Comparison of ENCODE assay signal across 30 cellular contexts in the genomic region with DNA sequence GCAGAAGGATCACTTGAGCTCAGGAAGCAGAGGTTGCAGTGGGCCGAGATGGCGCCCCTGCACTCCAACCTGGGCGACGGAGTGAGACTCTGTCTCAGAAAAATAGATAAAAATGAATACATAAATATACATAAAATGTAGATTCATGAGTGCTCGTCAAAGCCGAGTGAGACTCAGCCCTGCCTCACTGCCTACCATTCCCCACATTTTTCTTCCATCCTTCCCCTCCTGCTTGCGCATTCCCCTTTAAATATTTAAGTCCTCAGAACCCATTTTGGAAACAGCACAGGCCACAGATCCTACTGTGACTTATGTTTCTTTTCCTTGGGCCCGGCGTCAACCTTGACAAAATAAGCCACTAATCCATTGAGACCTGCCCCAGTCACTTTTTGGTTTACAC.
"Had no signal": no experiment of that assay in that cellular context is flagged by ENCODE, and none has a peak within 500 bp of the region (broad histone marks: within the 10 kb centered on the region; RNA-seq: fewer than 3 reads in every experiment).

No MANE protein-coding gene starts in this region.

- H3K27me3 ChIP-seq: colonic mucosa, esophagus muscularis mucosa, heart right ventricle, left lung, neutrophil, right lobe of liver, suprapubic skin, transverse colon, vagina had no signal

- H3K9me3 ChIP-seq: colonic mucosa, esophagus muscularis mucosa, neutrophil, right lobe of liver, suprapubic skin, vagina had no signal

- H3K4me1 Mint-ChIP-seq: neural crest cell; stimulated activated naive CD8-positive, alpha-beta T cell treated with anti-CD3 and anti-CD28 coated beads, Interleukin-15, amount 100 ng/mL, for 72 hours had no signal

- H3K4me3 ChIP-seq: colonic mucosa, esophagus muscularis mucosa, heart right ventricle, left lung, right lobe of liver, smooth muscle cell, suprapubic skin, transverse colon, vagina had no signal

- H3K27me3 Mint-ChIP-seq: dendritic cell treated with granulocyte-macrophage colony-stimulating factor and Interleukin-4, amounts not matched to agents 40 ng/mL and 50 ng/mL, for 4 days; progenitor cell of endocrine pancreas; stimulated activated naive CD8-positive, alpha-beta T cell treated with anti-CD3 and anti-CD28 coated beads, Interleukin-15, amount 100 ng/mL, for 72 hours had no signal

- DNase-seq: colonic mucosa; effector CD8-positive, alpha-beta T cell; foreskin melanocyte; glutamatergic neuron; heart right ventricle; hippocampal formation; left cardiac atrium; left lung; mesenchymal stem cell; midbrain; natural killer cell; right lobe of liver; stimulated activated CD4-positive, alpha-beta T cell treated with anti-CD3 and anti-CD28 coated beads, Interleukin-12 subunit alpha, Interleukin-12 subunit beta, amount 100 ng/mL, for 4 hours; stimulated activated CD4-positive, alpha-beta T cell treated with anti-CD3 and anti-CD28 coated beads, Interleukin-1b, Interleukin-23, amount 100 ng/mL, for 48 hours; stimulated activated CD4-positive, alpha-beta T cell treated with anti-CD3 and anti-CD28 coated beads, Interleukin-4, amount 100 ng/mL, for 1 hour; stimulated activated CD8-positive, alpha-beta memory T cell treated with anti-CD3 and anti-CD28 coated beads, Interleukin-4, amount 100 ng/mL, for 48 hours; stimulated activated naive CD4-positive, alpha-beta T cell; stimulated activated naive CD8-positive, alpha-beta T cell treated with anti-CD3 and anti-CD28 coated beads, Interleukin-15, amount 100 ng/mL, for 72 hours; transverse colon had no signal

- H3K36me3 ChIP-seq: colonic mucosa, esophagus muscularis mucosa, left lung, right lobe of liver, suprapubic skin, transverse colon, vagina had no signal

- H3K4me3 Mint-ChIP-seq: dendritic cell treated with granulocyte-macrophage colony-stimulating factor and Interleukin-4, amounts not matched to agents 40 ng/mL and 50 ng/mL, for 4 days; natural killer cell; neural crest cell; stimulated activated naive CD8-positive, alpha-beta T cell treated with anti-CD3 and anti-CD28 coated beads, Interleukin-15, amount 100 ng/mL, for 72 hours had no signal

- H3K4me1 ChIP-seq: colonic mucosa, esophagus muscularis mucosa, heart right ventricle, left lung, right lobe of liver, suprapubic skin, transverse colon, vagina had no signal

- H3K9me3 Mint-ChIP-seq: dendritic cell treated with granulocyte-macrophage colony-stimulating factor and Interleukin-4, amounts not matched to agents 40 ng/mL and 50 ng/mL, for 4 days; natural killer cell; stimulated activated naive CD8-positive, alpha-beta T cell treated with anti-CD3 and anti-CD28 coated beads, Interleukin-15, amount 100 ng/mL, for 72 hours had no signal

- ATAC-seq: heart right ventricle; left cardiac atrium; left lung; natural killer cell; right lobe of liver; stimulated activated naive CD8-positive, alpha-beta T cell treated with anti-CD3 and anti-CD28 coated beads, Interleukin-15, amount 100 ng/mL, for 72 hours had no signal

- FAIRE-seq: endothelial cell of umbilical vein, islet of Langerhans had no signal

- H3K27ac Mint-ChIP-seq: dendritic cell treated with granulocyte-macrophage colony-stimulating factor and Interleukin-4, amounts not matched to agents 40 ng/mL and 50 ng/mL, for 4 days; natural killer cell; progenitor cell of endocrine pancreas; stimulated activated naive CD8-positive, alpha-beta T cell treated with anti-CD3 and anti-CD28 coated beads, Interleukin-15, amount 100 ng/mL, for 72 hours had no signal

- H3K36me3 Mint-ChIP-seq: natural killer cell had no signal

- H3K27ac ChIP-seq: colonic mucosa, esophagus muscularis mucosa, heart right ventricle, left lung, neutrophil, parathyroid adenoma, right lobe of liver, suprapubic skin, transverse colon, vagina had no signal
